In genomic region chr2:216220976-216221375, GRCh38 we compare ENCODE assay signal across 18 cellular contexts.
DNase-seq lines count a peak whose midpoint lies in the region; ATAC-seq, FAIRE-seq and TF ChIP-seq lines count a peak whose summit lies in the region.
"Had no signal": no experiment of that assay in that cellular context is flagged by ENCODE, and none has a peak within 500 bp of the region (broad histone marks: within the 10 kb centered on the region; RNA-seq: fewer than 3 reads in every experiment).

No MANE protein-coding gene starts in this region.

- H2AK9ac ChIP-seq in IMR-90 (replicated peaks; ENCODE audit: low read depth, low read length, poor library complexity), result peak overlapping the region; percentile 26

- TF ChIP-seq POLR2A in IMR-90 (IDR thresholded peaks at IDR 0.05; ENCODE audit: low read depth, low read length) (no peak), H1 (IDR thresholded peaks at IDR 0.05; ENCODE audit: control extremely low read depth in 1 of 2, low read depth in 2 of 2, low read length in 2 of 2) (no peak)

- no peak overlapping the region for H3K27ac ChIP-seq in IMR-90 (ENCODE audit: insufficient read depth, low read length)
- H3K27ac ChIP-seq in OCI-LY3 (ENCODE audit: low read length), result peak overlapping the region; percentile 100
- H3K27ac ChIP-seq in H1 (ENCODE audit: low read depth, low read length), result no peak overlapping the region
- H3K27ac ChIP-seq: C4-2B, Peyer's patch had no signal

- H3K36me3 ChIP-seq in IMR-90 (ENCODE audit: control insufficient read depth, insufficient read depth, low read length), result no peaks in the 10 kb centered on the region
- H3K36me3 ChIP-seq in OCI-LY3 (replicated peaks; ENCODE audit: low read depth, low read length), result peaks cover 5% of the 10 kb centered on the region
- H3K36me3 ChIP-seq in H1 (ENCODE audit: control insufficient read depth in 2 of 4, insufficient read depth in 4 of 4, low read length in 3 of 4), result no peaks in the 10 kb centered on the region; a peak in 1 of 8 replicates
- H3K36me3 ChIP-seq: Peyer's patch had no signal

- ATAC-seq in activated CD8-positive, alpha-beta memory T cell treated with anti-CD3 and anti-CD28 coated beads, Interleukin-2, amount 10 ng/mL, durations not matched to agents 7 days and 5 days, result no peak
- ATAC-seq in IMR-90 (ENCODE audit: low read depth) (no peak), HG03045 (IDR thresholded peaks at IDR 0.05; ENCODE audit: unreplicated experiment) (no peak)
- ATAC-seq: Right ventricle myocardium inferior had no signal

- no peak overlapping the region for H3K56ac ChIP-seq in IMR-90 (ENCODE audit: extremely low read depth, insufficient read depth, low read length)
- H3K56ac ChIP-seq in H1 (replicated peaks; ENCODE audit: insufficient read length, low read depth, low read length), result no peak overlapping the region

- no peak overlapping the region for H3K27ac Mint-ChIP-seq in activated CD8-positive, alpha-beta memory T cell treated with anti-CD3 and anti-CD28 coated beads, Interleukin-2, amount 10 ng/mL, durations not matched to agents 7 days and 5 days

- DNase-seq in activated CD8-positive, alpha-beta memory T cell treated with anti-CD3 and anti-CD28 coated beads for 24 hours, result peak; percentile 44
- DNase-seq in activated CD8-positive, alpha-beta memory T cell treated with anti-CD3 and anti-CD28 coated beads, Interleukin-2, amount 10 ng/mL, durations not matched to agents 7 days and 5 days, result no peak
- DNase-seq in IMR-90 (no peak), H1 (ENCODE audit: low read depth in 1 of 2, low spot score in 2 of 2) (no peak), NCI-H2227 (lab: John Stamatoyannopoulos, UW; ENCODE audit: unreplicated experiment) (no peak), NCI-H2227 treated with DMSO at 0.1 percent for 48 hours (lab: John Stamatoyannopoulos, UW) (no peak)
- DNase-seq: KG1, NCI-H1436, NCI-H1930, NCI-H446, NCI-H69, Peyer's patch had no signal

- CTCF ChIA-PET in activated CD8-positive, alpha-beta memory T cell treated with anti-CD3 and anti-CD28 coated beads, Interleukin-2, amount 10 ng/mL, durations not matched to agents 7 days and 5 days (lab: Charles Lee), result no interaction called here
- CTCF ChIA-PET in IMR-90 (lab: Yijun Ruan, JAX), result no interaction called here
- CTCF ChIA-PET in H1 (lab: Charles Lee; ENCODE audit: partially characterized antibody), result interaction anchor here (1.1 to 7.1 kb wide), 7 partner anchors 62 to 299 kb away, joined by 3 to 105 read pairs (median 3); no protein-coding TSS in a partner anchor

- peak overlapping the region; percentile 43; the same call in 1 of the 2 replicates for H4K91ac ChIP-seq in IMR-90 (ENCODE audit: insufficient read depth, low read depth, low read length)
- H4K91ac ChIP-seq in H1 (replicated peaks; ENCODE audit: insufficient read length, low read length), result no peak overlapping the region

- H3K4me1 Mint-ChIP-seq in activated CD8-positive, alpha-beta memory T cell treated with anti-CD3 and anti-CD28 coated beads, Interleukin-2, amount 10 ng/mL, durations not matched to agents 7 days and 5 days, result peaks cover 61% of the 10 kb centered on the region

- H3K79me1 ChIP-seq in IMR-90 (ENCODE audit: low read depth in 1 of 2, low read length in 2 of 2) (peaks cover 0 to 17% of the 10 kb centered on the region in 2 experiments; a peak in 2 of 4 replicates), H1 (ENCODE audit: low read depth, low read length) (no peaks in the 10 kb centered on the region)

- BruUV-seq in IMR-90 (replicated peaks; lab: Mats Ljungman, UMichigan), result no TSS peak

- H3K23me2 ChIP-seq in H1 (ENCODE audit: low read depth, low read length), result no peaks in the 10 kb centered on the region

- H3K9ac ChIP-seq in IMR-90 (ENCODE audit: low read depth, low read length) (no peak overlapping the region), OCI-LY3 (ENCODE audit: low read length) (no peak overlapping the region), H1 (replicated peaks in 1 of 4; ENCODE audit: extremely low read depth in 1 of 4, low read depth in 3 of 4, low read length in 3 of 4) (no peak overlapping the region)

- no peak overlapping the region for H3K23ac ChIP-seq in IMR-90 (ENCODE audit: low read depth, low read length)
- no peak overlapping the region for H3K23ac ChIP-seq in H1 (ENCODE audit: insufficient read length)

- H4K20me1 ChIP-seq in IMR-90 (ENCODE audit: insufficient read depth, low read length) (peaks cover 5% of the 10 kb centered on the region; the same call in 1 of the 2 replicates), OCI-LY3 (ENCODE audit: insufficient read depth, low read length) (no peaks in the 10 kb centered on the region), H1 (replicated peaks in 1 of 2; ENCODE audit: control insufficient read depth in 1 of 2, insufficient read depth in 2 of 2, low read length in 2 of 2) (no peaks in the 10 kb centered on the region)

- H2AK5ac ChIP-seq in IMR-90 (ENCODE audit: low read depth, low read length) (peak overlapping the region; percentile 52), H1 (ENCODE audit: low read depth, low read length) (no peak overlapping the region)

- H3K14ac ChIP-seq in IMR-90 (replicated peaks; ENCODE audit: low read depth, low read length), result peak overlapping the region; percentile 16; the same call in 1 of the 2 replicates
- H3K14ac ChIP-seq in H1 (ENCODE audit: insufficient read length), result no peak overlapping the region

- TF ChIP-seq RAD21 in IMR-90 (IDR thresholded peaks at IDR 0.05; ENCODE audit: low read length), result no peak
- no peak for TF ChIP-seq RAD21 in H1 (IDR thresholded peaks at IDR 0.05 in 1 of 2, conservative IDR thresholded peaks at IDR 0.05 in 1 of 2; ENCODE audit: low read depth in 2 of 2, low read length in 2 of 2)

- dilution Hi-C loops in IMR-90 (cut with HindIII; ENCODE audit: low sequenced_read_pairs, unreplicated experiment), result no loop called here

- no peak overlapping the region for H3K4me3 Mint-ChIP-seq in activated CD8-positive, alpha-beta memory T cell treated with anti-CD3 and anti-CD28 coated beads, Interleukin-2, amount 10 ng/mL, durations not matched to agents 7 days and 5 days

- no peak for TF ChIP-seq EP300 in H1 (IDR thresholded peaks at IDR 0.05; ENCODE audit: borderline replicate concordance in 1 of 2, low read depth in 2 of 2, low read length in 2 of 2)

- H4K8ac ChIP-seq in IMR-90 (ENCODE audit: low read depth in 2 of 2, low read length in 2 of 2), result no peak overlapping the region; a peak in 1 of 4 replicates
- H4K8ac ChIP-seq in H1 (ENCODE audit: extremely low read depth, insufficient read depth, low read length), result no peak overlapping the region

- TF ChIP-seq CTCF in IMR-90 (conservative IDR thresholded peaks at IDR 0.05; ENCODE audit: low read depth, low read length) (no peak), OCI-LY3 (IDR thresholded peaks at IDR 0.05; ENCODE audit: low read depth, low read length) (no peak), H1 (IDR thresholded peaks at IDR 0.05; ENCODE audit: control extremely low read depth in 1 of 3, insufficient read depth in 1 of 3, low read depth in 1 of 3, low read length in 3 of 3) (no peak)

- H3K4me2 ChIP-seq in IMR-90 (ENCODE audit: low read depth, low read length) (no peak overlapping the region), OCI-LY3 (ENCODE audit: low read length) (no peak overlapping the region), H1 (ENCODE audit: insufficient read depth in 1 of 2, low read depth in 2 of 2, low read length in 2 of 2) (no peak overlapping the region)

- intact Hi-C loops in IMR-90 (cut with micrococcal nuclease), result loop anchor here (5.0 kb wide), 1 partner anchor 446 kb away; no protein-coding TSS in a partner anchor

- H3K27me3 Mint-ChIP-seq in activated CD8-positive, alpha-beta memory T cell treated with anti-CD3 and anti-CD28 coated beads, Interleukin-2, amount 10 ng/mL, durations not matched to agents 7 days and 5 days, result no peaks in the 10 kb centered on the region

- H3K79me2 ChIP-seq in OCI-LY3 (ENCODE audit: low read length) (no peaks in the 10 kb centered on the region), H1 (ENCODE audit: control insufficient read depth in 1 of 2, insufficient read depth in 2 of 2, low read length in 2 of 2) (no peaks in the 10 kb centered on the region)

- H3K18ac ChIP-seq in IMR-90 (ENCODE audit: low read depth, low read length) (no peak overlapping the region), H1 (ENCODE audit: extremely low read depth, low read length) (no peak overlapping the region)

- FAIRE-seq in H1 (lab: Jason Lieb, UNC), result no peak
- FAIRE-seq: D721Med, GM12891 had no signal

- peak overlapping the region; percentile 45; the same call in 1 of the 2 replicates for H2BK120ac ChIP-seq in IMR-90 (ENCODE audit: low read depth, low read length)
- H2BK120ac ChIP-seq in H1 (replicated peaks; ENCODE audit: low read depth, low read length), result no peak overlapping the region

- 94% methylated on average over 3 of the region's 4 CpGs; no CpG with 5 or more reads in 1 of the 2 experiments for WGBS in IMR-90 (ENCODE audit: extremely low coverage in 2 of 2, insufficient read length in 1 of 2), 2 experiments
- WGBS in H1 (ENCODE audit: extremely low coverage in 1 of 2, insufficient coverage in 1 of 2, insufficient read length in 1 of 2, insufficient replicate concordance in 2 of 2, low coverage in 1 of 2, low lambda C conversion rate in 2 of 2, missing lambda C conversion rate in 1 of 2), 2 experiments, result 91% methylated on average over 4 of the region's 4 CpGs; no CpG with 5 or more reads in 1 of the 2 experiments

- no peak overlapping the region for H2BK12ac ChIP-seq in H1 (ENCODE audit: low read depth, low read length)

- H3K4me1 ChIP-seq in IMR-90 (ENCODE audit: control insufficient read depth, insufficient read depth, low read length) (peaks cover 23% of the 10 kb centered on the region), OCI-LY3 (ENCODE audit: low read length) (peaks cover 44% of the 10 kb centered on the region), H1 (replicated peaks in 1 of 4; ENCODE audit: control insufficient read depth in 3 of 4, insufficient read depth in 4 of 4, low read length in 3 of 4) (no peaks in the 10 kb centered on the region; a peak in 1 of 7 replicates)
- H3K4me1 ChIP-seq: Peyer's patch had no signal

- peak overlapping the region; percentile 15; the same call in 1 of the 2 replicates for H2BK20ac ChIP-seq in IMR-90 (ENCODE audit: low read depth, low read length)
- no peak overlapping the region for H2BK20ac ChIP-seq in H1 (ENCODE audit: low read length)

- H3K36me3 Mint-ChIP-seq in activated CD8-positive, alpha-beta memory T cell treated with anti-CD3 and anti-CD28 coated beads, Interleukin-2, amount 10 ng/mL, durations not matched to agents 7 days and 5 days, result peaks cover 2% of the 10 kb centered on the region

- H3K27me3 ChIP-seq in IMR-90 (ENCODE audit: control insufficient read depth, insufficient read depth, low read length) (no peaks in the 10 kb centered on the region), OCI-LY3 (ENCODE audit: low read depth, low read length) (no peaks in the 10 kb centered on the region), H1 (replicated peaks in 1 of 4; ENCODE audit: control insufficient read depth in 3 of 4, extremely low read depth in 1 of 4, insufficient read depth in 3 of 4, low read length in 3 of 4) (no peaks in the 10 kb centered on the region)
- H3K27me3 ChIP-seq: Peyer's patch had no signal

- H2BK5ac ChIP-seq in IMR-90 (ENCODE audit: low read depth, low read length, poor library complexity, severe bottlenecking), result no peak overlapping the region
- no peak overlapping the region for H2BK5ac ChIP-seq in H1 (ENCODE audit: low read depth, low read length)

- H2AFZ ChIP-seq in IMR-90 (replicated peaks; ENCODE audit: low read length, poor library complexity) (peak overlapping the region; percentile 4), OCI-LY3 (ENCODE audit: low read depth, low read length) (no peak overlapping the region), H1 (ENCODE audit: low read length) (no peak overlapping the region)

- no peak overlapping the region for H4K5ac ChIP-seq in IMR-90 (ENCODE audit: low read depth, low read length)
- no peak overlapping the region for H4K5ac ChIP-seq in H1 (ENCODE audit: insufficient read length, low read depth, low read length)

- H3K9me3 Mint-ChIP-seq in activated CD8-positive, alpha-beta memory T cell treated with anti-CD3 and anti-CD28 coated beads, Interleukin-2, amount 10 ng/mL, durations not matched to agents 7 days and 5 days (ENCODE audit: low read depth), result no peaks in the 10 kb centered on the region

- H3K4me3 ChIP-seq in IMR-90 (ENCODE audit: insufficient read depth, low read depth, low read length) (no peak overlapping the region), OCI-LY3 (ENCODE audit: low read length) (no peak overlapping the region), H1 (ENCODE audit: extremely low read depth in 1 of 4, insufficient read depth in 2 of 4, low read depth in 3 of 4, low read length in 4 of 4) (no peak overlapping the region)
- H3K4me3 ChIP-seq: Peyer's patch had no signal

- H3K9me3 ChIP-seq in IMR-90 (ENCODE audit: control insufficient read depth, insufficient read depth, low read length) (no peaks in the 10 kb centered on the region), OCI-LY3 (ENCODE audit: insufficient read depth, low read length) (no peaks in the 10 kb centered on the region), H1 (ENCODE audit: insufficient read depth in 2 of 2, low read depth in 1 of 2, low read length in 1 of 2) (no peaks in the 10 kb centered on the region)
- H3K9me3 ChIP-seq: Peyer's patch had no signal

- H3K4ac ChIP-seq in IMR-90 (ENCODE audit: low read depth, low read length) (peak overlapping the region; percentile 24), H1 (replicated peaks; ENCODE audit: insufficient read length, low read depth, low read length) (no peak overlapping the region)

- POLR2A ChIA-PET in IMR-90 (lab: Charles Lee; ENCODE audit: unreplicated experiment) (no interaction called here), H1 (lab: Charles Lee; ENCODE audit: partially characterized antibody) (interaction anchor here (0.9 to 3.0 kb wide), 4 partner anchors 21 to 285 kb away, joined by 3 to 15 read pairs (median 3); partner anchors contain the start of genes MARCHF4 and RPL37A)

- peaks cover 36% of the 10 kb centered on the region for H3K9me1 ChIP-seq in IMR-90 (ENCODE audit: insufficient read depth, low read length)

- no peak overlapping the region for H2BK15ac ChIP-seq in IMR-90 (ENCODE audit: low read depth, low read length)
- H2BK15ac ChIP-seq in H1 (ENCODE audit: low read length), result no peak overlapping the region

- in situ Hi-C loops in IMR-90 (cut with MboI; ENCODE audit: low sequenced_read_pairs), result loop anchor here (10.0 to 25.0 kb wide), 2 partner anchors 191 to 444 kb away; partner anchors contain the start of gene SMARCAL1
